ENCODE assay signal across 12 cellular contexts in genomic region chr7:77738871-77739270, GRCh38. TPM values are rescaled to one million over a fixed set of nuclear protein-coding genes. Genes with fewer than 3 reads are reported as not detected.
A peak's percentile ranks its signal among the peaks of the same experiment; 100 is the strongest.
DNase-seq lines count a peak whose midpoint lies in the region; TF ChIP-seq lines count a peak whose summit lies in the region.
"Had no signal": no experiment of that assay in that cellular context is flagged by ENCODE, and none has a peak within 500 bp of the region (broad histone marks: within the 10 kb centered on the region; RNA-seq: fewer than 3 reads in every experiment).

No MANE protein-coding gene starts in this region.

- no peak overlapping the region for H2AFZ ChIP-seq in smooth muscle cell (ENCODE audit: low read depth)
- H2AFZ ChIP-seq: hepatocyte had no signal

- H3K4me2 ChIP-seq in smooth muscle cell: no peak overlapping the region
- H3K4me2 ChIP-seq: hepatocyte had no signal

- peaks cover 4% of the 10 kb centered on the region for H3K36me3 ChIP-seq in smooth muscle cell (ENCODE audit: low read depth)
- peaks cover 2% of the 10 kb centered on the region for H3K36me3 ChIP-seq in SJCRH30

- H3K27me3 ChIP-seq in smooth muscle cell (ENCODE audit: low read depth): no peaks in the 10 kb centered on the region
- no peaks in the 10 kb centered on the region for H3K27me3 ChIP-seq in SJCRH30
- H3K27me3 ChIP-seq: hepatocyte had no signal

- no peak overlapping the region for H3K4me3 ChIP-seq in smooth muscle cell
- no peak overlapping the region for H3K4me3 ChIP-seq in SJCRH30
- H3K4me3 ChIP-seq: hepatocyte, left ventricle myocardium inferior had no signal

- no peak overlapping the region for H3K9ac ChIP-seq in smooth muscle cell (ENCODE audit: low read depth)

- no peaks in the 10 kb centered on the region for H3K4me1 ChIP-seq in smooth muscle cell (ENCODE audit: low read depth)
- no peaks in the 10 kb centered on the region for H3K4me1 ChIP-seq in SJCRH30

- no peaks in the 10 kb centered on the region for H3K9me3 ChIP-seq in smooth muscle cell (replicated peaks; ENCODE audit: low read depth)
- H3K9me3 ChIP-seq in SJCRH30 (replicated peaks): no peaks in the 10 kb centered on the region
- H3K9me3 ChIP-seq: left ventricle myocardium inferior had no signal

- H3F3A ChIP-seq in smooth muscle cell (ENCODE audit: low read depth): no peaks in the 10 kb centered on the region

- TF ChIP-seq CTCF in smooth muscle cell (IDR thresholded peaks at IDR 0.05; ENCODE audit: borderline replicate concordance, insufficient read depth, poor library complexity, severe bottlenecking): no peak

- DNase-seq in NCI-H748 (lab: John Stamatoyannopoulos, UW; ENCODE audit: unreplicated experiment) (peak; percentile 7), NCI-H748 treated with DMSO at 0.1 percent for 48 hours (lab: John Stamatoyannopoulos, UW) (no peak), SK-MEL-5 (ENCODE audit: low read depth, low spot score) (peak; percentile 17), fibroblast of peridontal ligament (ENCODE audit: extremely low read depth) (peak; percentile 47), smooth muscle cell (lab: John Stamatoyannopoulos, UW; ENCODE audit: unreplicated experiment) (no peak), SJCRH30 (no peak)
- DNase-seq in central memory CD4-positive, alpha-beta T cell: no peak
- no peak for DNase-seq in stimulated activated CD4-positive, alpha-beta T cell treated with anti-CD3 and anti-CD28 coated beads, Interleukin-2, amount 100 ng/mL, for 48 hours
- DNase-seq: 8988T, DMS 273 treated with DMSO at 0.1 percent for 48 hours, left ventricle myocardium inferior had no signal

- in situ Hi-C loops in SK-MEL-5 (cut with HindIII; ENCODE audit: low pct_unique_long_range_greater_than_20kb, low sequenced_read_pairs): no loop called here

- 47% methylated on average over 3 of the region's 3 CpGs for WGBS in smooth muscle cell (ENCODE audit: low lambda C conversion rate)

- H3K27ac ChIP-seq in smooth muscle cell (ENCODE audit: low read depth) (peak overlapping the region; percentile 43), SJCRH30 (no peak overlapping the region)
- H3K27ac ChIP-seq: hepatocyte, left ventricle myocardium inferior had no signal

- peaks cover 42% of the 10 kb centered on the region for H3K79me2 ChIP-seq in smooth muscle cell (ENCODE audit: low read depth)

- H4K20me1 ChIP-seq in smooth muscle cell (ENCODE audit: low read depth): peaks cover 22% of the 10 kb centered on the region

RNA-seq across cellular contexts. Expression of gene RSBN1L, which starts 42.6 kb away (rescaled TPM):
- total RNA-seq in SK-MEL-5 (2014; rRNA removed; shearing (Covaris generic)): 27.2 and 29.3 TPM in 2 replicates
- 15.7 and 24.8 TPM in 2 replicates for polyA plus RNA-seq in SK-MEL-5 (2015; cell fraction: cytosol; rRNA removed)
- 19.5 and 24.1 TPM in 2 replicates for polyA plus RNA-seq in SK-MEL-5 (2015; cell fraction: nucleus; rRNA removed)
- 12.6 and 26.2 TPM in 2 replicates for total RNA-seq in smooth muscle cell
- 3.7 and 3.8 TPM in 2 replicates for polyA plus RNA-seq in smooth muscle cell
- 35.6 and 47.3 TPM in 2 replicates for total RNA-seq in SJCRH30 (2014; rRNA removed; shearing (Covaris generic))

RNA-seq across cellular contexts. Expression of gene TMEM60, which starts 59.4 kb away (rescaled TPM):
- total RNA-seq in SK-MEL-5 (2014; rRNA removed; shearing (Covaris generic)): 60.3 and 62.5 TPM in 2 replicates
- 30.1 and 32.0 TPM in 2 replicates for polyA plus RNA-seq in SK-MEL-5 (2015; cell fraction: cytosol; rRNA removed)
- polyA plus RNA-seq in SK-MEL-5 (2015; cell fraction: nucleus; rRNA removed): 14.3 and 23.0 TPM in 2 replicates
- total RNA-seq in smooth muscle cell: 12.1 and 28.6 TPM in 2 replicates
- polyA plus RNA-seq in smooth muscle cell: 22.5 and 28.0 TPM in 2 replicates
- 32.3 and 34.9 TPM in 2 replicates for total RNA-seq in SJCRH30 (2014; rRNA removed; shearing (Covaris generic))

RNA-seq across cellular contexts. Expression of gene PHTF2, which starts 59.7 kb away (rescaled TPM):
- total RNA-seq in SK-MEL-5 (2014; rRNA removed; shearing (Covaris generic)): 23.2 and 32.2 TPM in 2 replicates
- polyA plus RNA-seq in SK-MEL-5 (2015; cell fraction: cytosol; rRNA removed): 19.9 and 24.6 TPM in 2 replicates
- 28.2 and 51.9 TPM in 2 replicates for polyA plus RNA-seq in SK-MEL-5 (2015; cell fraction: nucleus; rRNA removed)
- total RNA-seq in smooth muscle cell: 100 and 130 TPM in 2 replicates
- 56.5 and 66.6 TPM in 2 replicates for polyA plus RNA-seq in smooth muscle cell
- total RNA-seq in SJCRH30 (2014; rRNA removed; shearing (Covaris generic)): 53.9 and 62.2 TPM in 2 replicates

Comparison
In these comparisons a context has a peak if more than half of its experiments do, and no peak if none do; other contexts are left out.
1. DNase-seq: peak in NCI-H748 (single experiment), SK-MEL-5 (single experiment) and fibroblast of peridontal ligament (single experiment); none in NCI-H748 treated with DMSO at 0.1 percent for 48 hours (single experiment), smooth muscle cell (single experiment), SJCRH30 (0 of 2), central memory CD4-positive, alpha-beta T cell (single experiment) and stimulated activated CD4-positive, alpha-beta T cell treated with anti-CD3 and anti-CD28 coated beads, Interleukin-2, amount 100 ng/mL, for 48 hours (0 of 2).